ENCODE assay signal across 10 cellular contexts in the genomic region with DNA sequence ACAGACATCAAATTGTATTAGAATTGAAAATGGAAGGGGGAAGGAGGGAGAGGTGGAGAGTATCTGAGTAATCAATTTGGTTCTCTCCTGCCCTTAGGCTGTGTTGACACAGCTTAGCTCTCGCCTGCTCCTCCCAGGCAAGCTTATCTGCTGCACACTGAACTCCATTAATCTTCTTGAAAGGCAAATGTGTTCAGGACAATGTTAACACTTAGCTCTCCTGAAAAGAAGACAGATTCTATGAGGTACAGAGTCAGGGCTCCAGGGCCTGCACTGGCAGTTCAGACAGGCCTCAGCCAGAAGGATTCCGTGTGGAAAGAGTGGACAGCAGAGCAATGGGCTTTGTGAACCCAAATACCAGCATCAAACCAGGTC.
A peak's percentile ranks its signal among the peaks of the same experiment; 100 is the strongest.
DNase-seq lines count a peak whose midpoint lies in the region; ATAC-seq and TF ChIP-seq lines count a peak whose summit lies in the region.
"Had no signal": no experiment of that assay in that cellular context is flagged by ENCODE, and none has a peak within 500 bp of the region (broad histone marks: within the 10 kb centered on the region; RNA-seq: fewer than 3 reads in every experiment).

No MANE protein-coding gene starts in this region.

- H3K27ac Mint-ChIP-seq in Calu3 (ENCODE audit: unreplicated experiment), result peak overlapping the region; percentile 54
- H3K27ac Mint-ChIP-seq: activated naive CD8-positive, alpha-beta T cell treated with anti-CD3 and anti-CD28 coated beads for 36 hours had no signal

- H3K4me1 Mint-ChIP-seq in Calu3 (ENCODE audit: low read depth, unreplicated experiment), result peaks cover 21% of the 10 kb centered on the region
- H3K4me1 Mint-ChIP-seq: activated naive CD8-positive, alpha-beta T cell treated with anti-CD3 and anti-CD28 coated beads for 36 hours had no signal

- intact Hi-C loops in Calu3 (cut with micrococcal nuclease; ENCODE audit: unreplicated experiment), result no loop called here

- BruUV-seq in Calu3 (replicated peaks; lab: Mats Ljungman, UMichigan), result no TSS peak

- TF ChIP-seq CTCF in Calu3 (IDR thresholded peaks at IDR 0.05; ENCODE audit: unreplicated experiment), result no peak

- CTCF ChIA-PET in Calu3 (lab: Charles Lee), result interaction anchor here (0.5 to 0.6 kb wide), 2 partner anchors 71 to 336 kb away, joined by 4 to 5 read pairs; no protein-coding TSS in a partner anchor

- no peak for ATAC-seq in GM19397 (IDR thresholded peaks at IDR 0.05; ENCODE audit: unreplicated experiment)

- H3K27me3 Mint-ChIP-seq in Calu3 (ENCODE audit: unreplicated experiment), result no peaks in the 10 kb centered on the region
- H3K27me3 Mint-ChIP-seq: activated naive CD8-positive, alpha-beta T cell treated with anti-CD3 and anti-CD28 coated beads for 36 hours had no signal

- peaks cover 4% of the 10 kb centered on the region for H3K36me3 Mint-ChIP-seq in Calu3 (ENCODE audit: insufficient read depth, unreplicated experiment)

- DNase-seq in Calu3 (no peak), NCI-H146 treated with DMSO at 0.1 percent for 48 hours (lab: John Stamatoyannopoulos, UW; ENCODE audit: unreplicated experiment) (peak; percentile 92), amniotic epithelial cell (ENCODE audit: low read depth) (peak; percentile 93), left kidney (ENCODE audit: low read depth, low spot score) (peak; percentile 90), cortex of kidney (lab: John Stamatoyannopoulos, UW) (no peak), anterior cingulate cortex (lab: John Stamatoyannopoulos, UW) (no peak)
- DNase-seq in effector CD4-positive, alpha-beta T cell, result no peak
- DNase-seq: activated naive CD8-positive, alpha-beta T cell treated with anti-CD3 and anti-CD28 coated beads for 36 hours; NCI-H1048 had no signal

- H3K9me3 Mint-ChIP-seq in Calu3 (ENCODE audit: low read depth, unreplicated experiment), result peaks cover 6% of the 10 kb centered on the region
- H3K9me3 Mint-ChIP-seq: activated naive CD8-positive, alpha-beta T cell treated with anti-CD3 and anti-CD28 coated beads for 36 hours had no signal

- no peak overlapping the region for H3K4me3 Mint-ChIP-seq in Calu3 (ENCODE audit: low read depth, unreplicated experiment)
- H3K4me3 Mint-ChIP-seq: activated naive CD8-positive, alpha-beta T cell treated with anti-CD3 and anti-CD28 coated beads for 36 hours had no signal

Comparison
In these comparisons a context has a peak if more than half of its experiments do, and no peak if none do; other contexts are left out.
1. DNase-seq: peak in NCI-H146 treated with DMSO at 0.1 percent for 48 hours (single experiment), amniotic epithelial cell (single experiment) and left kidney (single experiment); none in Calu3 (single experiment), cortex of kidney (single experiment), anterior cingulate cortex (0 of 58) and effector CD4-positive, alpha-beta T cell (single experiment).